ENCODE assay signal across 1 cellular context in the genomic region with DNA sequence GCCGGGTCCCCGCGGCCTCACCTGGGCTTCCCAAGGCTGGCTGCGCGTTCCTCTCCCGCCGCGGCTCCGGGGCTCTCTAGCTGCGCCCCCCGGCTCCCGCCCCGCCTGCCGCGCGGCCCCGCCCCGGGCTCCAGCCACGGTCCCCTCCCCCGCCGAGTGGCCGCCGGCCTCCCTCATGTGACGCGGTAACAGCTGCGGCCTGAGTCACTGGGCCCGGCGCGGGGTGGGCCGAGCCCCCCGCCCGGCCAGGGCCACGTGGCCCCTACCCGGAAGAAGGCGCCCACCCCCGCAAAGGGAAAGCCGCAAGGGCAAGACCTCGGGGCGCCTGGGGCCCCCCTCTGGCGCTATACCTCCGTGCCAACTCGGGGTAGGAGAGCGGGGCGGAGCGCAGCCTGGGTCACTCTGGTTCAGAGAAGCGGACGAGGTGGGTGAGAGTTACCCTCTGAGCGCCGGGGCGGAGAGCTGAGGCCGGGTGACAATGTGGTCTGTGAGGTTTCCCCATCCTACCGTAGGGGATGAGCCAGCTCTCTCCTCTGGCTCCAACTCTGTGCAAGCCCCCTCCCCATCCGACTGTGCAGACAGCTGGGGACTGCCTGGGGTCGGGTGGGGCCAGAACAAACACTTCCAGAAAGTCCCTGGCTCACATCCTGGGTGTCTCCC.
TF ChIP-seq lines count a peak whose summit lies in the region.

A gene with protein sequence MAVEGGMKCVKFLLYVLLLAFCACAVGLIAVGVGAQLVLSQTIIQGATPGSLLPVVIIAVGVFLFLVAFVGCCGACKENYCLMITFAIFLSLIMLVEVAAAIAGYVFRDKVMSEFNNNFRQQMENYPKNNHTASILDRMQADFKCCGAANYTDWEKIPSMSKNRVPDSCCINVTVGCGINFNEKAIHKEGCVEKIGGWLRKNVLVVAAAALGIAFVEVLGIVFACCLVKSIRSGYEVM (minus strand): TSS at position 78 of the 660 bp plus-strand sequence. CDS start 668 bp downstream, outside the sequence.

TF ChIP-seq in HepG2, 621 proteins besides CTCF, POLR2A, EP300 and RAD21 (continued from another document and continues in another):
- TF ChIP-seq NFIB (CRISPR knock-in tag; IDR thresholded peaks at IDR 0.05; ENCODE audit: borderline replicate concordance) (no peak), ONECUT2 (CRISPR knock-in tag; IDR thresholded peaks at IDR 0.05) (no peak), NFE2 (CRISPR knock-in tag; IDR thresholded peaks at IDR 0.05) (no peak), NKX3-1 (CRISPR knock-in tag; IDR thresholded peaks at IDR 0.05) (no peak), U2AF1 (optimal IDR thresholded peaks at IDR 0.05; ENCODE audit: low read depth, low read length) (no peak), ZNF33A (CRISPR knock-in tag; IDR thresholded peaks at IDR 0.05; ENCODE audit: borderline replicate concordance) (no peak), ZFP37 (CRISPR knock-in tag; IDR thresholded peaks at IDR 0.05; ENCODE audit: borderline replicate concordance) (no peak), ZNF549 (CRISPR knock-in tag; IDR thresholded peaks at IDR 0.05) (no peak), ZNF746 (CRISPR knock-in tag; IDR thresholded peaks at IDR 0.05) (peak; percentile 83), NRL (CRISPR knock-in tag; IDR thresholded peaks at IDR 0.05; ENCODE audit: borderline replicate concordance) (0 out of 2 replicates have a peak, but pooled peaks have one; percentile 54), TBL1XR1 (IDR thresholded peaks at IDR 0.05; ENCODE audit: borderline replicate concordance, low read length, partially characterized antibody) (no peak), ZNF260 (CRISPR knock-in tag; IDR thresholded peaks at IDR 0.05; ENCODE audit: borderline replicate concordance, low read depth) (no peak), RARA (CRISPR knock-in tag; IDR thresholded peaks at IDR 0.05) (peak; percentile 24; the same call in 1 of the 2 replicates), POLR2G (IDR thresholded peaks at IDR 0.05; ENCODE audit: low read depth, low read length) (peak; percentile 79), ZBTB38 (CRISPR knock-in tag; IDR thresholded peaks at IDR 0.05) (no peak), MTF2 (CRISPR knock-in tag; IDR thresholded peaks at IDR 0.05; ENCODE audit: borderline replicate concordance) (no peak), ZNF703 (CRISPR knock-in tag; IDR thresholded peaks at IDR 0.05; ENCODE audit: borderline replicate concordance) (no peak), YY1 (IDR thresholded peaks at IDR 0.05; ENCODE audit: insufficient read depth, insufficient replicate concordance, low read depth, low read length) (no peak), NR3C1 (CRISPR knock-in tag; IDR thresholded peaks at IDR 0.05) (no peak), KDM3A (CRISPR knock-in tag; IDR thresholded peaks at IDR 0.05; ENCODE audit: low read depth) (peak; percentile 43; the same call in 1 of the 2 replicates), HNF4G (IDR thresholded peaks at IDR 0.05; ENCODE audit: borderline replicate concordance, low read depth, low read length) (0 out of 2 replicates have a peak, but pooled peaks have one; percentile 9), HNF4G (CRISPR knock-in tag; IDR thresholded peaks at IDR 0.05; ENCODE audit: borderline replicate concordance, low read depth) (no peak), AHR (CRISPR knock-in tag; IDR thresholded peaks at IDR 0.05) (no peak), MED13 (CRISPR knock-in tag; IDR thresholded peaks at IDR 0.05) (peak; percentile 47; the same call in 1 of the 2 replicates), JUND (CRISPR knock-in tag; IDR thresholded peaks at IDR 0.05) (no peak), BORCS8-MEF2B (CRISPR knock-in tag; IDR thresholded peaks at IDR 0.05) (no peak), ZNF430 (CRISPR knock-in tag; IDR thresholded peaks at IDR 0.05) (peak; percentile 57; the same call in 1 of the 2 replicates), TCF12 (IDR thresholded peaks at IDR 0.05) (no peak), TCF12 (CRISPR knock-in tag; IDR thresholded peaks at IDR 0.05) (no peak), ZNF235 (CRISPR knock-in tag; IDR thresholded peaks at IDR 0.05; ENCODE audit: borderline replicate concordance) (no peak), ZNF605 (CRISPR knock-in tag; IDR thresholded peaks at IDR 0.05) (0 out of 2 replicates have a peak, but pooled peaks have one; percentile 72), ZMYM2 (CRISPR knock-in tag; IDR thresholded peaks at IDR 0.05) (no peak), SUZ12 (IDR thresholded peaks at IDR 0.05; ENCODE audit: low read depth, low read length) (no peak), NCOA1 (CRISPR knock-in tag; IDR thresholded peaks at IDR 0.05) (no peak), MTF1 (CRISPR knock-in tag; IDR thresholded peaks at IDR 0.05) (no peak), AGO2 (optimal IDR thresholded peaks at IDR 0.05; ENCODE audit: low read depth, low read length) (peak; percentile 56), HDAC1 (CRISPR knock-in tag; IDR thresholded peaks at IDR 0.05) (peak; percentile 62; the same call in 1 of the 2 replicates), NR2F1 (CRISPR knock-in tag; IDR thresholded peaks at IDR 0.05) (peak; percentile 27 to 47; a peak in 2 of 4 replicates), ZBTB7A (CRISPR knock-in tag; IDR thresholded peaks at IDR 0.05) (0 out of 2 replicates have a peak, but pooled peaks have one; percentile 54), ZNF724P (CRISPR knock-in tag; IDR thresholded peaks at IDR 0.05; ENCODE audit: borderline replicate concordance) (no peak)
- TF ChIP-seq, protein P1, sequence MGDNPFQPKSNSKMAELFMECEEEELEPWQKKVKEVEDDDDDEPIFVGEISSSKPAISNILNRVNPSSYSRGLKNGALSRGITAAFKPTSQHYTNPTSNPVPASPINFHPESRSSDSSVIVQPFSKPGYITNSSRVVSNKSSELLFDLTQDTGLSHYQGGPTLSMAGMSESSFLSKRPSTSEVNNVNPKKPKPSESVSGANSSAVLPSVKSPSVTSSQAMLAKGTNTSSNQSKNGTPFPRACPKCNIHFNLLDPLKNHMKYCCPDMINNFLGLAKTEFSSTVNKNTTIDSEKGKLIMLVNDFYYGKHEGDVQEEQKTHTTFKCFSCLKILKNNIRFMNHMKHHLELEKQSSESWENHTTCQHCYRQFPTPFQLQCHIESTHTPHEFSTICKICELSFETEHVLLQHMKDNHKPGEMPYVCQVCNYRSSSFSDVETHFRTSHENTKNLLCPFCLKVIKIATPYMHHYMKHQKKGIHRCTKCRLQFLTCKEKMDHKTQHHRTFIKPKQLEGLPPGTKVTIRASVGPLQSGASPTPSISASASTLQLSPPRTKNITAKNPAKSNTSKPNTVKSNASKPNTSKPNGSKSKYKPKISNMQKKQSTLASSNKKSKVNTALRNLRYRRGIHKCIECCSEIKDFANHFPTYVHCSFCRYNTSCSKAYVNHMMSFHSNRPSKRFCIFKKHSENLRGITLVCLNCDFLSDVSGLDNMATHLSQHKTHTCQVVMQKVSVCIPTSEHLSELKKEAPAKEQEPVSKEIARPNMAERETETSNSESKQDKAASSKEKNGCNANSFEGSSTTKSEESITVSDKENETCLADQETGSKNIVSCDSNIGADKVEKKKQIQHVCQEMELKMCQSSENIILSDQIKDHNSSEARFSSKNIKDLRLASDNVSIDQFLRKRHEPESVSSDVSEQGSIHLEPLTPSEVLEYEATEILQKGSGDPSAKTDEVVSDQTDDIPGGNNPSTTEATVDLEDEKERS (CRISPR knock-in tag; IDR thresholded peaks at IDR 0.05), result no peak
- TF ChIP-seq, protein P2, sequence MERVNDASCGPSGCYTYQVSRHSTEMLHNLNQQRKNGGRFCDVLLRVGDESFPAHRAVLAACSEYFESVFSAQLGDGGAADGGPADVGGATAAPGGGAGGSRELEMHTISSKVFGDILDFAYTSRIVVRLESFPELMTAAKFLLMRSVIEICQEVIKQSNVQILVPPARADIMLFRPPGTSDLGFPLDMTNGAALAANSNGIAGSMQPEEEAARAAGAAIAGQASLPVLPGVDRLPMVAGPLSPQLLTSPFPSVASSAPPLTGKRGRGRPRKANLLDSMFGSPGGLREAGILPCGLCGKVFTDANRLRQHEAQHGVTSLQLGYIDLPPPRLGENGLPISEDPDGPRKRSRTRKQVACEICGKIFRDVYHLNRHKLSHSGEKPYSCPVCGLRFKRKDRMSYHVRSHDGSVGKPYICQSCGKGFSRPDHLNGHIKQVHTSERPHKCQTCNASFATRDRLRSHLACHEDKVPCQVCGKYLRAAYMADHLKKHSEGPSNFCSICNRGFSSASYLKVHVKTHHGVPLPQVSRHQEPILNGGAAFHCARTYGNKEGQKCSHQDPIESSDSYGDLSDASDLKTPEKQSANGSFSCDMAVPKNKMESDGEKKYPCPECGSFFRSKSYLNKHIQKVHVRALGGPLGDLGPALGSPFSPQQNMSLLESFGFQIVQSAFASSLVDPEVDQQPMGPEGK (CRISPR knock-in tag; IDR thresholded peaks at IDR 0.05), result peak; percentile 98
- TF ChIP-seq, protein P3, sequence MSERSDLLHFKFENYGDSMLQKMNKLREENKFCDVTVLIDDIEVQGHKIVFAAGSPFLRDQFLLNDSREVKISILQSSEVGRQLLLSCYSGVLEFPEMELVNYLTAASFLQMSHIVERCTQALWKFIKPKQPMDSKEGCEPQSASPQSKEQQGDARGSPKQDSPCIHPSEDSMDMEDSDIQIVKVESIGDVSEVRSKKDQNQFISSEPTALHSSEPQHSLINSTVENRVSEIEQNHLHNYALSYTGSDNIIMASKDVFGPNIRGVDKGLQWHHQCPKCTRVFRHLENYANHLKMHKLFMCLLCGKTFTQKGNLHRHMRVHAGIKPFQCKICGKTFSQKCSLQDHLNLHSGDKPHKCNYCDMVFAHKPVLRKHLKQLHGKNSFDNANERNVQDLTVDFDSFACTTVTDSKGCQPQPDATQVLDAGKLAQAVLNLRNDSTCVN (CRISPR knock-in tag; IDR thresholded peaks at IDR 0.05; ENCODE audit: borderline replicate concordance), result no peak
- TF ChIP-seq, protein P4, sequence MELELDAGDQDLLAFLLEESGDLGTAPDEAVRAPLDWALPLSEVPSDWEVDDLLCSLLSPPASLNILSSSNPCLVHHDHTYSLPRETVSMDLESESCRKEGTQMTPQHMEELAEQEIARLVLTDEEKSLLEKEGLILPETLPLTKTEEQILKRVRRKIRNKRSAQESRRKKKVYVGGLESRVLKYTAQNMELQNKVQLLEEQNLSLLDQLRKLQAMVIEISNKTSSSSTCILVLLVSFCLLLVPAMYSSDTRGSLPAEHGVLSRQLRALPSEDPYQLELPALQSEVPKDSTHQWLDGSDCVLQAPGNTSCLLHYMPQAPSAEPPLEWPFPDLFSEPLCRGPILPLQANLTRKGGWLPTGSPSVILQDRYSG (CRISPR knock-in tag; IDR thresholded peaks at IDR 0.05), result no peak
- TF ChIP-seq, protein P5, sequence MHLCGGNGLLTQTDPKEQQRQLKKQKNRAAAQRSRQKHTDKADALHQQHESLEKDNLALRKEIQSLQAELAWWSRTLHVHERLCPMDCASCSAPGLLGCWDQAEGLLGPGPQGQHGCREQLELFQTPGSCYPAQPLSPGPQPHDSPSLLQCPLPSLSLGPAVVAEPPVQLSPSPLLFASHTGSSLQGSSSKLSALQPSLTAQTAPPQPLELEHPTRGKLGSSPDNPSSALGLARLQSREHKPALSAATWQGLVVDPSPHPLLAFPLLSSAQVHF (CRISPR knock-in tag; IDR thresholded peaks at IDR 0.05), result no peak
- TF ChIP-seq, protein P6, sequence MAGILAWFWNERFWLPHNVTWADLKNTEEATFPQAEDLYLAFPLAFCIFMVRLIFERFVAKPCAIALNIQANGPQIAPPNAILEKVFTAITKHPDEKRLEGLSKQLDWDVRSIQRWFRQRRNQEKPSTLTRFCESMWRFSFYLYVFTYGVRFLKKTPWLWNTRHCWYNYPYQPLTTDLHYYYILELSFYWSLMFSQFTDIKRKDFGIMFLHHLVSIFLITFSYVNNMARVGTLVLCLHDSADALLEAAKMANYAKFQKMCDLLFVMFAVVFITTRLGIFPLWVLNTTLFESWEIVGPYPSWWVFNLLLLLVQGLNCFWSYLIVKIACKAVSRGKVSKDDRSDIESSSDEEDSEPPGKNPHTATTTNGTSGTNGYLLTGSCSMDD (CRISPR knock-in tag; IDR thresholded peaks at IDR 0.05), result no peak
- TF ChIP-seq, protein P7, sequence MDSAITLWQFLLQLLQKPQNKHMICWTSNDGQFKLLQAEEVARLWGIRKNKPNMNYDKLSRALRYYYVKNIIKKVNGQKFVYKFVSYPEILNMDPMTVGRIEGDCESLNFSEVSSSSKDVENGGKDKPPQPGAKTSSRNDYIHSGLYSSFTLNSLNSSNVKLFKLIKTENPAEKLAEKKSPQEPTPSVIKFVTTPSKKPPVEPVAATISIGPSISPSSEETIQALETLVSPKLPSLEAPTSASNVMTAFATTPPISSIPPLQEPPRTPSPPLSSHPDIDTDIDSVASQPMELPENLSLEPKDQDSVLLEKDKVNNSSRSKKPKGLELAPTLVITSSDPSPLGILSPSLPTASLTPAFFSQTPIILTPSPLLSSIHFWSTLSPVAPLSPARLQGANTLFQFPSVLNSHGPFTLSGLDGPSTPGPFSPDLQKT (CRISPR knock-in tag; IDR thresholded peaks at IDR 0.05; ENCODE audit: borderline replicate concordance), result no peak
- TF ChIP-seq, protein P8, sequence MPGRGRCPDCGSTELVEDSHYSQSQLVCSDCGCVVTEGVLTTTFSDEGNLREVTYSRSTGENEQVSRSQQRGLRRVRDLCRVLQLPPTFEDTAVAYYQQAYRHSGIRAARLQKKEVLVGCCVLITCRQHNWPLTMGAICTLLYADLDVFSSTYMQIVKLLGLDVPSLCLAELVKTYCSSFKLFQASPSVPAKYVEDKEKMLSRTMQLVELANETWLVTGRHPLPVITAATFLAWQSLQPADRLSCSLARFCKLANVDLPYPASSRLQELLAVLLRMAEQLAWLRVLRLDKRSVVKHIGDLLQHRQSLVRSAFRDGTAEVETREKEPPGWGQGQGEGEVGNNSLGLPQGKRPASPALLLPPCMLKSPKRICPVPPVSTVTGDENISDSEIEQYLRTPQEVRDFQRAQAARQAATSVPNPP (CRISPR knock-in tag; IDR thresholded peaks at IDR 0.05), result no peak
- TF ChIP-seq, protein P9, sequence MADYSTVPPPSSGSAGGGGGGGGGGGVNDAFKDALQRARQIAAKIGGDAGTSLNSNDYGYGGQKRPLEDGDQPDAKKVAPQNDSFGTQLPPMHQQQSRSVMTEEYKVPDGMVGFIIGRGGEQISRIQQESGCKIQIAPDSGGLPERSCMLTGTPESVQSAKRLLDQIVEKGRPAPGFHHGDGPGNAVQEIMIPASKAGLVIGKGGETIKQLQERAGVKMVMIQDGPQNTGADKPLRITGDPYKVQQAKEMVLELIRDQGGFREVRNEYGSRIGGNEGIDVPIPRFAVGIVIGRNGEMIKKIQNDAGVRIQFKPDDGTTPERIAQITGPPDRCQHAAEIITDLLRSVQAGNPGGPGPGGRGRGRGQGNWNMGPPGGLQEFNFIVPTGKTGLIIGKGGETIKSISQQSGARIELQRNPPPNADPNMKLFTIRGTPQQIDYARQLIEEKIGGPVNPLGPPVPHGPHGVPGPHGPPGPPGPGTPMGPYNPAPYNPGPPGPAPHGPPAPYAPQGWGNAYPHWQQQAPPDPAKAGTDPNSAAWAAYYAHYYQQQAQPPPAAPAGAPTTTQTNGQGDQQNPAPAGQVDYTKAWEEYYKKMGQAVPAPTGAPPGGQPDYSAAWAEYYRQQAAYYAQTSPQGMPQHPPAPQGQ (CRISPR knock-in tag; IDR thresholded peaks at IDR 0.05; ENCODE audit: borderline replicate concordance), result no peak
